In genomic region chr11:12057299-12057980, GRCh38 we compare ENCODE assay signal across 29 cellular contexts. TPM values are rescaled to one million over a fixed set of nuclear protein-coding genes. Genes with fewer than 3 reads are reported as not detected.
"Had no signal": no experiment of that assay in that cellular context is flagged by ENCODE, and none has a peak within 500 bp of the region (broad histone marks: within the 10 kb centered on the region; RNA-seq: fewer than 3 reads in every experiment).

No MANE protein-coding gene starts in this region.

- H3K27me3 ChIP-seq: Peyer's patch had no signal

- H3K27ac Mint-ChIP-seq: activated B cell treated with CpG ODN at 0.5 μM for 24 hours; activated CD4-positive, alpha-beta memory T cell treated with anti-CD3 and anti-CD28 coated beads for 36 hours; activated naive CD4-positive, alpha-beta T cell treated with anti-CD3 and anti-CD28 coated beads for 36 hours; activated naive CD8-positive, alpha-beta T cell treated with anti-CD3 and anti-CD28 coated beads, Interleukin-2, amount 50 U/mL, for 24 hours; activated T-cell treated with anti-CD3 and anti-CD28 coated beads, Interleukin-2, amount 50 U/mL, for 24 hours; brain; T-cell had no signal

- H3K9me3 Mint-ChIP-seq: activated B cell treated with CpG ODN at 0.5 μM for 24 hours; activated naive CD8-positive, alpha-beta T cell treated with anti-CD3 and anti-CD28 coated beads, Interleukin-2, amount 50 U/mL, for 24 hours; T-cell had no signal

- H3K27me3 Mint-ChIP-seq: activated CD4-positive, alpha-beta memory T cell treated with anti-CD3 and anti-CD28 coated beads for 36 hours; activated naive CD8-positive, alpha-beta T cell treated with anti-CD3 and anti-CD28 coated beads, Interleukin-2, amount 50 U/mL, for 24 hours; activated T-cell treated with anti-CD3 and anti-CD28 coated beads, Interleukin-2, amount 50 U/mL, for 24 hours; T-cell had no signal

- H3K27ac ChIP-seq: Peyer's patch, VCaP had no signal

- H3K9me3 ChIP-seq: Peyer's patch had no signal

- DNase-seq: activated B cell treated with CpG ODN at 0.5 μM for 24 hours; activated CD4-positive, alpha-beta T cell treated with anti-CD3 and anti-CD28 coated beads for 4 hours; activated CD4-positive, alpha-beta T cell treated with anti-CD3 and anti-CD28 coated beads, Interleukin-2, amount 50 U/mL, for 1 hour; activated CD4-positive, CD25-positive, alpha-beta regulatory T cell treated with anti-CD3 and anti-CD28 coated beads, Interleukin-2, amount 50 U/mL, for 72 hours; activated gamma-delta T cell treated with Interleukin-2 at 50 U/mL for 16 hours; activated naive CD4-positive, alpha-beta T cell treated with anti-CD3 and anti-CD28 coated beads for 36 hours; activated naive CD8-positive, alpha-beta T cell treated with anti-CD3 and anti-CD28 coated beads, Interleukin-2, amount 50 U/mL, for 24 hours; activated T-cell treated with anti-CD3 and anti-CD28 coated beads, Interleukin-2, amount 50 U/mL, for 24 hours; anterior cingulate cortex; caudate nucleus; Karpas-422; KBM-7; NCI-H1105; NCI-H1417 treated with DMSO at 0.1 percent for 48 hours; NCI-H187 treated with DMSO at 0.1 percent for 48 hours; NCI-H345; NCI-H524 treated with DMSO at 0.1 percent for 48 hours; RPMI8226; SIG-M5; T-cell; T-helper 2 cell; T-helper 9 cell had no signal

- ATAC-seq: activated naive CD4-positive, alpha-beta T cell treated with anti-CD3 and anti-CD28 coated beads, Interleukin-2, amount 50 U/mL, for 72 hours; activated naive CD8-positive, alpha-beta T cell treated with anti-CD3 and anti-CD28 coated beads, Interleukin-2, amount 50 U/mL, for 24 hours; Right ventricle myocardium inferior; SK-N-SH treated with all-trans-retinoic acid at 6 μM for 48 hours; T-cell had no signal

- H3K36me3 Mint-ChIP-seq: activated CD4-positive, alpha-beta memory T cell treated with anti-CD3 and anti-CD28 coated beads for 36 hours; brain; T-cell had no signal

- H3K4me3 ChIP-seq: Peyer's patch had no signal

- H3K4me3 Mint-ChIP-seq: activated B cell treated with CpG ODN at 0.5 μM for 24 hours; activated CD4-positive, alpha-beta memory T cell treated with anti-CD3 and anti-CD28 coated beads for 36 hours; activated naive CD4-positive, alpha-beta T cell treated with anti-CD3 and anti-CD28 coated beads for 36 hours; activated naive CD8-positive, alpha-beta T cell treated with anti-CD3 and anti-CD28 coated beads, Interleukin-2, amount 50 U/mL, for 24 hours; activated T-cell treated with anti-CD3 and anti-CD28 coated beads, Interleukin-2, amount 50 U/mL, for 24 hours; brain; T-cell had no signal

- H3K4me1 Mint-ChIP-seq: activated B cell treated with CpG ODN at 0.5 μM for 24 hours, brain had no signal

- H3K36me3 ChIP-seq: Peyer's patch had no signal

RNA-seq across cellular contexts. Expression of gene DKK3, which starts 49.0 kb away (rescaled TPM):
- total RNA-seq: activated B cell treated with CpG ODN at 0.5 μM for 24 hours; activated CD4-positive, alpha-beta memory T cell treated with anti-CD3 and anti-CD28 coated beads for 36 hours; activated naive CD4-positive, alpha-beta T cell treated with anti-CD3 and anti-CD28 coated beads for 36 hours; activated naive CD4-positive, alpha-beta T cell treated with anti-CD3 and anti-CD28 coated beads, Interleukin-2, amount 50 U/mL, for 72 hours had no signal
